ENCODE assay signal across 9 cellular contexts in genomic region chr11:46701078-46701654, GRCh38. TPM values are rescaled to one million over a fixed set of nuclear protein-coding genes. Genes with fewer than 3 reads are reported as not detected.
DNase-seq lines count a peak whose midpoint lies in the region; ATAC-seq and TF ChIP-seq lines count a peak whose summit lies in the region.
"Had no signal": no experiment of that assay in that cellular context is flagged by ENCODE, and none has a peak within 500 bp of the region (broad histone marks: within the 10 kb centered on the region; RNA-seq: fewer than 3 reads in every experiment).

No MANE protein-coding gene starts in this region.

- intact Hi-C loops in left lung (cut with DNase I), result no loop called here

- peak overlapping the region; percentile 97 to 98 for H3K4me3 ChIP-seq in left lung
- peak overlapping the region; percentile 77 to 92 (median 86) for H3K4me3 ChIP-seq in tibial nerve

- no peak for TF ChIP-seq POLR2A in tibial nerve (IDR thresholded peaks at IDR 0.05)

- H3K27ac ChIP-seq in left lung, result peak overlapping the region; percentile 88 to 94
- peak overlapping the region; percentile 80 to 94 (median 92) for H3K27ac ChIP-seq in tibial nerve

- H3K36me3 Mint-ChIP-seq in activated naive CD4-positive, alpha-beta T cell treated with anti-CD3 and anti-CD28 coated beads, Interleukin-2, amount 50 U/mL, for 72 hours, result peaks cover 22% of the 10 kb centered on the region in 2 donors

- H3K36me3 ChIP-seq in left lung (peaks cover 7 to 49% of the 10 kb centered on the region in 2 donors), tibial nerve (peaks cover 3 to 51% (median 25%) of the 10 kb centered on the region in 3 donors)

- peaks cover 18 to 56% of the 10 kb centered on the region in 2 donors for H3K4me1 ChIP-seq in left lung
- H3K4me1 ChIP-seq in tibial nerve, result peaks cover 0 to 56% (median 44%) of the 10 kb centered on the region in 4 donors

- H3K27me3 ChIP-seq in left lung, result no peaks in the 10 kb centered on the region
- H3K27me3 ChIP-seq in tibial nerve, result no peaks in the 10 kb centered on the region

- WGBS in tibial nerve, 2 donors, result 1% methylated on average over 27 to 29 of the region's 29 CpGs

- no peak for ATAC-seq in activated naive CD4-positive, alpha-beta T cell treated with anti-CD3 and anti-CD28 coated beads, Interleukin-2, amount 50 U/mL, for 72 hours
- no peak for ATAC-seq in left lung

- H3K9me3 ChIP-seq in left lung (no peaks in the 10 kb centered on the region), tibial nerve (no peaks in the 10 kb centered on the region)

- TF ChIP-seq CTCF in left lung (IDR thresholded peaks at IDR 0.05), result no peak
- no peak for TF ChIP-seq CTCF in tibial nerve (IDR thresholded peaks at IDR 0.05)

- DNase-seq in stimulated activated CD4-positive, alpha-beta T cell treated with anti-CD3 and anti-CD28 coated beads, Interleukin-2, amount 100 ng/mL, for 24 hours, result peak; percentile 12 to 26
- no peak for DNase-seq in stimulated activated CD4-positive, alpha-beta T cell treated with anti-CD3 and anti-CD28 coated beads, Interleukin-4, amount 100 ng/mL, for 24 hours
- DNase-seq in activated naive CD4-positive, alpha-beta T cell treated with anti-CD3 and anti-CD28 coated beads, Interleukin-2, amount 50 U/mL, for 72 hours (ENCODE audit: low spot score in 2 of 2), result no peak
- DNase-seq in left lung, result peak in 1 of 2 donors; percentile 81
- no peak for DNase-seq in tibial nerve (ENCODE audit: low spot score in 2 of 2)
- no peak for DNase-seq in NCI-H2107 (lab: John Stamatoyannopoulos, UW)
- no peak for DNase-seq in iPS-NIHi7 (ENCODE audit: extremely low spot score)
- no peak for DNase-seq in ureter (ENCODE audit: low spot score)

- peak overlapping the region; percentile 97 to 98 for H3K27ac Mint-ChIP-seq in activated naive CD4-positive, alpha-beta T cell treated with anti-CD3 and anti-CD28 coated beads, Interleukin-2, amount 50 U/mL, for 72 hours

- H3K9me3 Mint-ChIP-seq in activated naive CD4-positive, alpha-beta T cell treated with anti-CD3 and anti-CD28 coated beads, Interleukin-2, amount 50 U/mL, for 72 hours, result no peaks in the 10 kb centered on the region

- no peak for TF ChIP-seq EP300 in tibial nerve (IDR thresholded peaks at IDR 0.05)

RNA-seq across cellular contexts. Expression of gene ZNF408, which starts 0.3 kb away (rescaled TPM):
- 10 to 100 TPM; 13.6 to 16.9 TPM for total RNA-seq in activated naive CD4-positive, alpha-beta T cell treated with anti-CD3 and anti-CD28 coated beads, Interleukin-2, amount 50 U/mL, for 72 hours
- total RNA-seq in left lung, result 1 to 10 TPM; 5.8 to 8.6 TPM
- total RNA-seq in tibial nerve, result 10 to 100 TPM in 3 of 4 donors, 1 to 10 TPM in 1; 8.8 to 21.6 (median 13.7) TPM
- 10.7 TPM for total RNA-seq in ureter

RNA-seq across cellular contexts. Expression of gene ARHGAP1, which starts 0.7 kb away (rescaled TPM):
- total RNA-seq in activated naive CD4-positive, alpha-beta T cell treated with anti-CD3 and anti-CD28 coated beads, Interleukin-2, amount 50 U/mL, for 72 hours, result 10 to 100 TPM; 39.9 to 46.8 TPM
- total RNA-seq in left lung (10 to 100 TPM; 81.8 to 90.3 TPM), tibial nerve (10 to 100 TPM; 47.9 to 83.0 (median 59.8) TPM), ureter (175 TPM)

RNA-seq across cellular contexts. Expression of gene F2, which starts 17.8 kb away (rescaled TPM):
- total RNA-seq in activated naive CD4-positive, alpha-beta T cell treated with anti-CD3 and anti-CD28 coated beads, Interleukin-2, amount 50 U/mL, for 72 hours, result not detected
- total RNA-seq in left lung (not detected), tibial nerve (not detected), ureter (not detected)
- total RNA-seq: myocyte had no signal

Comparison
In these comparisons a context has a peak if more than half of its experiments do, and no peak if none do; other contexts are left out.
1. DNase-seq: peak in stimulated activated CD4-positive, alpha-beta T cell treated with anti-CD3 and anti-CD28 coated beads, Interleukin-2, amount 100 ng/mL, for 24 hours (2 of 2); none in stimulated activated CD4-positive, alpha-beta T cell treated with anti-CD3 and anti-CD28 coated beads, Interleukin-4, amount 100 ng/mL, for 24 hours (single experiment), activated naive CD4-positive, alpha-beta T cell treated with anti-CD3 and anti-CD28 coated beads, Interleukin-2, amount 50 U/mL, for 72 hours (0 of 2), tibial nerve (0 of 2), NCI-H2107 (single experiment), iPS-NIHi7 (single experiment) and ureter (single experiment).